Comparison of ENCODE assay signal across 13 cellular contexts in genomic region chr18:70499218-70499691, GRCh38.
DNase-seq lines count a peak whose midpoint lies in the region; ATAC-seq and TF ChIP-seq lines count a peak whose summit lies in the region.
"Had no signal": no experiment of that assay in that cellular context is flagged by ENCODE, and none has a peak within 500 bp of the region (broad histone marks: within the 10 kb centered on the region; RNA-seq: fewer than 3 reads in every experiment).

No MANE protein-coding gene starts in this region.

- H3K27ac Mint-ChIP-seq in activated CD8-positive, alpha-beta T cell treated with anti-CD3 and anti-CD28 coated beads for 36 hours: no peak overlapping the region
- H3K27ac Mint-ChIP-seq in stimulated activated memory B cell treated with anti-CD40 and anti-IgM and Interleukin-4, amounts not matched to agents 10 μg/mL and 1 μg/mL and 100 μg/mL, for 72 hours: no peak overlapping the region

- POLR2A ChIA-PET in activated CD8-positive, alpha-beta T cell treated with anti-CD3 and anti-CD28 coated beads for 36 hours (lab: Charles Lee): interaction anchor here (1.0 kb wide), 1 partner anchor 9 kb away, joined by 3 read pairs; no protein-coding TSS in a partner anchor

- no peak for TF ChIP-seq CTCF in activated CD8-positive, alpha-beta T cell treated with anti-CD3 and anti-CD28 coated beads for 36 hours (IDR thresholded peaks at IDR 0.05)

- in situ Hi-C loops in KBM-7 (cut with MboI; ENCODE audit: low pct_unique_long_range_greater_than_20kb, low sequenced_read_pairs): no loop called here

- intact Hi-C loops in activated CD8-positive, alpha-beta T cell treated with anti-CD3 and anti-CD28 coated beads for 36 hours (cut with micrococcal nuclease): no loop called here

- H3K4me1 Mint-ChIP-seq in activated CD8-positive, alpha-beta T cell treated with anti-CD3 and anti-CD28 coated beads for 36 hours (ENCODE audit: low read depth): no peaks in the 10 kb centered on the region
- H3K4me1 Mint-ChIP-seq in stimulated activated memory B cell treated with anti-CD40 and anti-IgM and Interleukin-4, amounts not matched to agents 10 μg/mL and 1 μg/mL and 100 μg/mL, for 72 hours: no peaks in the 10 kb centered on the region

- H3K9me3 Mint-ChIP-seq in activated CD8-positive, alpha-beta T cell treated with anti-CD3 and anti-CD28 coated beads for 36 hours: no peaks in the 10 kb centered on the region
- H3K9me3 Mint-ChIP-seq in stimulated activated memory B cell treated with anti-CD40 and anti-IgM and Interleukin-4, amounts not matched to agents 10 μg/mL and 1 μg/mL and 100 μg/mL, for 72 hours: no peaks in the 10 kb centered on the region
- H3K9me3 Mint-ChIP-seq: naive thymus-derived CD8-positive, alpha-beta T cell had no signal

- CTCF ChIA-PET in activated CD8-positive, alpha-beta T cell treated with anti-CD3 and anti-CD28 coated beads for 36 hours (lab: Charles Lee): interaction anchor here (1.4 to 2.1 kb wide), 2 partner anchors 8 to 10 kb away, joined by 4 to 18 read pairs; no protein-coding TSS in a partner anchor

- H3K4me3 Mint-ChIP-seq in activated CD8-positive, alpha-beta T cell treated with anti-CD3 and anti-CD28 coated beads for 36 hours: no peak overlapping the region
- no peak overlapping the region for H3K4me3 Mint-ChIP-seq in stimulated activated memory B cell treated with anti-CD40 and anti-IgM and Interleukin-4, amounts not matched to agents 10 μg/mL and 1 μg/mL and 100 μg/mL, for 72 hours

- peak; percentile 69 for ATAC-seq in HG03565 (IDR thresholded peaks at IDR 0.05; ENCODE audit: unreplicated experiment)
- ATAC-seq in activated CD8-positive, alpha-beta T cell treated with anti-CD3 and anti-CD28 coated beads for 36 hours: peak; percentile 37
- peak; percentile 74 for ATAC-seq in stimulated activated memory B cell treated with anti-CD40 and anti-IgM and Interleukin-4, amounts not matched to agents 10 μg/mL and 1 μg/mL and 100 μg/mL, for 72 hours
- no peak for ATAC-seq in GM18520 (IDR thresholded peaks at IDR 0.05; ENCODE audit: unreplicated experiment)
- no peak for ATAC-seq in HG03354 (IDR thresholded peaks at IDR 0.05; ENCODE audit: poor library complexity, severe bottlenecking, unreplicated experiment)

- no peaks in the 10 kb centered on the region for H3K27me3 Mint-ChIP-seq in activated CD8-positive, alpha-beta T cell treated with anti-CD3 and anti-CD28 coated beads for 36 hours
- H3K27me3 Mint-ChIP-seq in stimulated activated memory B cell treated with anti-CD40 and anti-IgM and Interleukin-4, amounts not matched to agents 10 μg/mL and 1 μg/mL and 100 μg/mL, for 72 hours: peaks cover 9% of the 10 kb centered on the region

- H3K36me3 Mint-ChIP-seq in activated CD8-positive, alpha-beta T cell treated with anti-CD3 and anti-CD28 coated beads for 36 hours (ENCODE audit: low read depth): no peaks in the 10 kb centered on the region
- no peaks in the 10 kb centered on the region for H3K36me3 Mint-ChIP-seq in stimulated activated memory B cell treated with anti-CD40 and anti-IgM and Interleukin-4, amounts not matched to agents 10 μg/mL and 1 μg/mL and 100 μg/mL, for 72 hours
- H3K36me3 Mint-ChIP-seq: naive thymus-derived CD8-positive, alpha-beta T cell had no signal

- peak; percentile 20 for DNase-seq in NCI-H82 (lab: John Stamatoyannopoulos, UW)
- no peak for DNase-seq in NCI-H82 treated with DMSO at 0.1 percent for 48 hours (lab: John Stamatoyannopoulos, UW; ENCODE audit: unreplicated experiment)
- peak; percentile 3 for DNase-seq in activated CD8-positive, alpha-beta T cell treated with anti-CD3 and anti-CD28 coated beads for 36 hours
- no peak for DNase-seq in KBM-7
- DNase-seq: activated CD4-positive, CD25-positive, alpha-beta regulatory T cell treated with anti-CD3 and anti-CD28 coated beads, Interleukin-2, amount 50 U/mL, for 72 hours; NCI-H524; SHP77 treated with DMSO at 0.1 percent for 48 hours; transverse colon had no signal

Comparison
In these comparisons a context has a peak if more than half of its experiments do, and no peak if none do; other contexts are left out.
1. DNase-seq: peak in NCI-H82 (single experiment) and activated CD8-positive, alpha-beta T cell treated with anti-CD3 and anti-CD28 coated beads for 36 hours (single experiment); none in NCI-H82 treated with DMSO at 0.1 percent for 48 hours (single experiment) and KBM-7 (single experiment).
2. ATAC-seq: peak in HG03565 (single experiment), activated CD8-positive, alpha-beta T cell treated with anti-CD3 and anti-CD28 coated beads for 36 hours (single experiment) and stimulated activated memory B cell treated with anti-CD40 and anti-IgM and Interleukin-4, amounts not matched to agents 10 μg/mL and 1 μg/mL and 100 μg/mL, for 72 hours (single experiment); none in GM18520 (single experiment) and HG03354 (single experiment).